In the genomic region with DNA sequence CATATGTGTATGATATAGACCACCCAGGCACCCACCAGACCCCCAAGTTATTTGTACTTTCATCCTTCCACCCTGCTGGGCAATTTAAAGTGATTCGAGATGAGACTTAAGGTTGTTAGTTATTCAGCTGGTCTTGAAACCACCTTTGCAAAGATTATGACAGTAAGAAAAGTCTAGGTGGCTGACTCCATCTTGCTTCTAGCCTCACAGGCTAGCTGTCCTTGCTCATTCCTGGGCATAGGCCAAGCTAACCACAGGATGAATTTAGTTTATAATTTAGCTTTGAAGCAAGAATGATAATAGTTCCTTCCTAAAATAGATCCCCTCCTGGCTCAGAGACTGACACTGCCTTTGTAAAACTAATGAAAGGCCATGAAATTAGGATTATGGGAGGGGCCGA, we compare ENCODE assay signal across 18 cellular contexts.
"Had no signal": no experiment of that assay in that cellular context is flagged by ENCODE, and none has a peak within 500 bp of the region (broad histone marks: within the 10 kb centered on the region; RNA-seq: fewer than 3 reads in every experiment).

No MANE protein-coding gene starts in this region.

- H3K9me3 ChIP-seq: upper lobe of right lung had no signal

- H3K4me3 ChIP-seq: esophagus squamous epithelium, left ventricle myocardium inferior, lower lobe of right lung, psoas muscle, skin epidermis, tibial nerve, upper lobe of right lung, vagina had no signal

- H3K27me3 ChIP-seq: tibial nerve, upper lobe of right lung, vagina had no signal

- DNase-seq: effector memory CD8-positive, alpha-beta T cell; esophagus squamous epithelium; immature natural killer cell; kidney; left cardiac atrium; left ventricle myocardium inferior; lower lobe of right lung; mesendoderm; naive thymus-derived CD4-positive, alpha-beta T cell; nephron progenitor cell; psoas muscle; retina; stimulated activated CD4-positive, alpha-beta T cell treated with anti-CD3 and anti-CD28 coated beads, Interleukin-12 subunit alpha, Interleukin-12 subunit beta, amount 100 ng/mL, for 4 hours; stimulated activated naive CD4-positive, alpha-beta T cell; upper lobe of right lung had no signal

- H3K4me1 ChIP-seq: left ventricle myocardium inferior, tibial nerve, upper lobe of right lung, vagina had no signal

- H3K36me3 ChIP-seq: esophagus squamous epithelium, left ventricle myocardium inferior, lower lobe of right lung, tibial nerve, upper lobe of right lung, vagina had no signal

- H3K27ac ChIP-seq: left ventricle myocardium inferior, lower lobe of right lung, psoas muscle, tibial nerve, upper lobe of right lung, vagina had no signal

- ATAC-seq: effector memory CD8-positive, alpha-beta T cell; lower lobe of right lung; naive thymus-derived CD4-positive, alpha-beta T cell had no signal
